17 cellular contexts compared by ENCODE assay signal in genomic region chr16:79752421-79752820, GRCh38.
DNase-seq lines count a peak whose midpoint lies in the region; ATAC-seq and TF ChIP-seq lines count a peak whose summit lies in the region.
"Had no signal": no experiment of that assay in that cellular context is flagged by ENCODE, and none has a peak within 500 bp of the region (broad histone marks: within the 10 kb centered on the region; RNA-seq: fewer than 3 reads in every experiment).

No MANE protein-coding gene starts in this region.

- H3K27ac ChIP-seq in epithelial cell of prostate (peak overlapping the region; percentile 68), right lobe of liver (no peak overlapping the region)

- 0 out of 2 replicates have a peak overlapping the region, but pooled peaks have one; percentile 10 for H2AFZ ChIP-seq in Loucy (ENCODE audit: low read length)

- H3K4me2 ChIP-seq in Loucy (ENCODE audit: low read depth, low read length, poor library complexity, severe bottlenecking), result no peak overlapping the region

- H3F3A ChIP-seq in Loucy (ENCODE audit: low read depth), result no peaks in the 10 kb centered on the region

- no peak for TF ChIP-seq POLR2A in right lobe of liver (IDR thresholded peaks at IDR 0.05)

- DNase-seq in epithelial cell of prostate (ENCODE audit: low read depth, low spot score) (peak; percentile 24), right lobe of liver (no peak), superior temporal gyrus (ENCODE audit: extremely low spot score) (peak; percentile 19)
- no peak for DNase-seq in activated CD4-positive, alpha-beta T cell treated with anti-CD3 and anti-CD28 coated beads for 48 hours
- DNase-seq: AML-193; CD4-positive, CD25-positive, alpha-beta regulatory T cell; DND-41; GF-D8; NCI-H1417 treated with DMSO at 0.1 percent for 48 hours; NCI-H2029; NCI-H2171 treated with DMSO at 0.1 percent for 48 hours; NCI-H510A; NCI-H82; SIG-M5 had no signal

- H3K36me3 ChIP-seq in Loucy (ENCODE audit: insufficient read depth, low read length), result no peaks in the 10 kb centered on the region
- H3K36me3 ChIP-seq in right lobe of liver, result no peaks in the 10 kb centered on the region

- no peaks in the 10 kb centered on the region for H3K9me2 ChIP-seq in Loucy (replicated peaks; ENCODE audit: low read depth, low read length)

- no peak overlapping the region for H3K9ac ChIP-seq in Loucy (ENCODE audit: low read depth, low read length, poor library complexity, severe bottlenecking)

- no peak overlapping the region for H3K4me3 ChIP-seq in Loucy (ENCODE audit: low read length, poor library complexity, severe bottlenecking)
- H3K4me3 ChIP-seq in right lobe of liver, result no peak overlapping the region

- 46% methylated on average over 3 of the region's 3 CpGs for WGBS in right lobe of liver (ENCODE audit: insufficient coverage, low coverage, low lambda C conversion rate, missing lambda C conversion rate)

- H3K27me3 ChIP-seq in Loucy (ENCODE audit: insufficient read depth, low read length, poor library complexity, severe bottlenecking), result no peaks in the 10 kb centered on the region
- H3K27me3 ChIP-seq in right lobe of liver, result no peaks in the 10 kb centered on the region

- peaks cover 14% of the 10 kb centered on the region for H3K4me1 ChIP-seq in Loucy (ENCODE audit: insufficient read depth, low read length, poor library complexity, severe bottlenecking)
- H3K4me1 ChIP-seq in right lobe of liver, result no peaks in the 10 kb centered on the region

- H4K20me1 ChIP-seq in Loucy (ENCODE audit: insufficient read depth, low read length, poor library complexity, severe bottlenecking), result no peaks in the 10 kb centered on the region

- no peaks in the 10 kb centered on the region; the same call in 1 of the 2 replicates for H3K9me3 ChIP-seq in Loucy (ENCODE audit: insufficient read depth, low read depth, low read length)
- no peaks in the 10 kb centered on the region for H3K9me3 ChIP-seq in right lobe of liver

- ATAC-seq in right lobe of liver (peak; percentile 44 to 67 (median 58)), HG03354 (IDR thresholded peaks at IDR 0.05; ENCODE audit: poor library complexity, severe bottlenecking, unreplicated experiment) (no peak), HG03460 (IDR thresholded peaks at IDR 0.05; ENCODE audit: unreplicated experiment) (no peak)

- intact Hi-C loops in right lobe of liver (cut with DNase I), result no loop called here

- TF ChIP-seq CTCF in Loucy (conservative IDR thresholded peaks at IDR 0.05; ENCODE audit: low read length) (no peak), right lobe of liver (IDR thresholded peaks at IDR 0.05) (no peak)

- H3K79me2 ChIP-seq in Loucy (ENCODE audit: insufficient read depth, low read length), result no peaks in the 10 kb centered on the region

Comparison
In these comparisons a context has a peak if more than half of its experiments do, and no peak if none do; other contexts are left out.
1. DNase-seq: peak in epithelial cell of prostate (single experiment) and superior temporal gyrus (single experiment); none in right lobe of liver (0 of 3) and activated CD4-positive, alpha-beta T cell treated with anti-CD3 and anti-CD28 coated beads for 48 hours (single experiment).
2. ATAC-seq: peak in right lobe of liver (4 of 4); none in HG03354 (single experiment) and HG03460 (single experiment).